ENCODE assay signal across 1 cellular context in the genomic region with DNA sequence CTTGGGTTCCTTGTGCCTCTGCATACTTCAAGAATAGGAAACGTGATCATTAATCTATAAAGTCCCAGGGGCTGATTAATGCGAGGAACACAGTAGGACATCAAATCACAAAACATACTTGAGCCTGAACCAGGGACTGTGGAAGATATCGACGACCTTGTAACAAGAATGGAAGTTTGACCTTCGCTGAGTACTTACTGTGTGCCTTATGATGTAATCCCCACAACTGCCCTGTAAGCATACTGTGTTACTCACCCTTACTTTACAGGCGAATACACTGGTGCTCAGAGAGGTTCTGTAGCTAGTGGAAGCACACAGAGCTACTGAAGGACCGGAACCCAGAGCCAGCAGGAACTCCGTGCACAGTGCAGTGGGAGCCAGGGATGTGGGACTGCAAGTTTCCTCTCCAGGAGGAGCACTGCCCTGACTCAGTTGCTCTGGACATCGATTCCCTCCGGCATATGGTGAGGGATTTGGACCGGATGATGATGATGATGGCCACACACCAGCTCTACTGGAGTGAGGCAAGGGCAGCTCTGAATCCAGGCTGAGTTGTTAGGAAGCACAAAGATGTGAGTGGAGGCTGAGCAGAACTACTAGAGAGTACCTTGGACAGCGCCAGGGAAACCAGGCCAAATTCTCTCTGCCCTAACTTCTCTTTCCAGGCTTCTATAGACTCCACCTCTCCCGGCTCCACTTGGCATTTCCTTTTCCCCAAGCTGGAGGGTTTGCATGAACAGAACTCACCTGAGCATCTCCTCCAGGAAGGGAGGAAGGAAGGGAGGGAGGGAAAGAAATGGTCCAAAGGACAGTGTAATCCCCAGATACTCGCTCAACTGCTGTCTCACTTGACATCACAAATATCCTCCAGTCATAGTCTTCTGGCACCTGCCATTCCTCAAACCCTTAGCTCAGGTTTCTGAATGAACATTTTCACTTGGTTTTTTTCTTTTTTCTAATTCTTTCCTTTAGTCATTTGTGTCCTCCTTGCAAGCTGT.
TF ChIP-seq lines count a peak whose summit lies in the region.

No MANE protein-coding gene starts in this region.

TF ChIP-seq in GM12878, 131 proteins besides CTCF, POLR2A, EP300 and RAD21 (continued from another document):
- TF ChIP-seq, protein P1, sequence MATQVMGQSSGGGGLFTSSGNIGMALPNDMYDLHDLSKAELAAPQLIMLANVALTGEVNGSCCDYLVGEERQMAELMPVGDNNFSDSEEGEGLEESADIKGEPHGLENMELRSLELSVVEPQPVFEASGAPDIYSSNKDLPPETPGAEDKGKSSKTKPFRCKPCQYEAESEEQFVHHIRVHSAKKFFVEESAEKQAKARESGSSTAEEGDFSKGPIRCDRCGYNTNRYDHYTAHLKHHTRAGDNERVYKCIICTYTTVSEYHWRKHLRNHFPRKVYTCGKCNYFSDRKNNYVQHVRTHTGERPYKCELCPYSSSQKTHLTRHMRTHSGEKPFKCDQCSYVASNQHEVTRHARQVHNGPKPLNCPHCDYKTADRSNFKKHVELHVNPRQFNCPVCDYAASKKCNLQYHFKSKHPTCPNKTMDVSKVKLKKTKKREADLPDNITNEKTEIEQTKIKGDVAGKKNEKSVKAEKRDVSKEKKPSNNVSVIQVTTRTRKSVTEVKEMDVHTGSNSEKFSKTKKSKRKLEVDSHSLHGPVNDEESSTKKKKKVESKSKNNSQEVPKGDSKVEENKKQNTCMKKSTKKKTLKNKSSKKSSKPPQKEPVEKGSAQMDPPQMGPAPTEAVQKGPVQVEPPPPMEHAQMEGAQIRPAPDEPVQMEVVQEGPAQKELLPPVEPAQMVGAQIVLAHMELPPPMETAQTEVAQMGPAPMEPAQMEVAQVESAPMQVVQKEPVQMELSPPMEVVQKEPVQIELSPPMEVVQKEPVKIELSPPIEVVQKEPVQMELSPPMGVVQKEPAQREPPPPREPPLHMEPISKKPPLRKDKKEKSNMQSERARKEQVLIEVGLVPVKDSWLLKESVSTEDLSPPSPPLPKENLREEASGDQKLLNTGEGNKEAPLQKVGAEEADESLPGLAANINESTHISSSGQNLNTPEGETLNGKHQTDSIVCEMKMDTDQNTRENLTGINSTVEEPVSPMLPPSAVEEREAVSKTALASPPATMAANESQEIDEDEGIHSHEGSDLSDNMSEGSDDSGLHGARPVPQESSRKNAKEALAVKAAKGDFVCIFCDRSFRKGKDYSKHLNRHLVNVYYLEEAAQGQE (IDR thresholded peaks at IDR 0.05; ENCODE audit: low read depth, low read length) = peak; percentile 82
